In genomic region chr10:1539216-1539615, GRCh38 we compare ENCODE assay signal across 14 cellular contexts.
DNase-seq lines count a peak whose midpoint lies in the region; ATAC-seq and TF ChIP-seq lines count a peak whose summit lies in the region.
"Had no signal": no experiment of that assay in that cellular context is flagged by ENCODE, and none has a peak within 500 bp of the region (broad histone marks: within the 10 kb centered on the region; RNA-seq: fewer than 3 reads in every experiment).

No MANE protein-coding gene starts in this region.

- H3K4me2 ChIP-seq in BLaER1 (peak overlapping the region; percentile 7; the same call in 1 of the 2 replicates), OCI-LY1 (ENCODE audit: low read length) (peak overlapping the region; percentile 30; the same call in 1 of the 2 replicates)

- no peaks in the 10 kb centered on the region for H3F3A ChIP-seq in OCI-LY1 (ENCODE audit: insufficient read depth, low read length)

- H4K20me1 ChIP-seq in BLaER1, result peaks cover 15% of the 10 kb centered on the region; the same call in 1 of the 2 replicates
- H4K20me1 ChIP-seq in OCI-LY1 (ENCODE audit: insufficient read depth, low read length), result no peaks in the 10 kb centered on the region

- H3K9ac ChIP-seq in BLaER1 (no peak overlapping the region), OCI-LY1 (ENCODE audit: low read length) (peak overlapping the region; percentile 46; the same call in 1 of the 2 replicates)

- peak overlapping the region; percentile 31; the same call in 1 of the 2 replicates for H2AFZ ChIP-seq in OCI-LY1 (ENCODE audit: low read length)

- H3K4me3 ChIP-seq in BLaER1 (no peak overlapping the region), OCI-LY1 (ENCODE audit: low read depth, low read length, poor library complexity, severe bottlenecking) (no peak overlapping the region), spleen (no peak overlapping the region)

- H3K27ac ChIP-seq in BLaER1, result no peak overlapping the region
- peak overlapping the region; percentile 86 for H3K27ac ChIP-seq in OCI-LY1 (ENCODE audit: low read depth, low read length, poor library complexity, severe bottlenecking)
- H3K27ac ChIP-seq in spleen, result no peak overlapping the region

- no peaks in the 10 kb centered on the region for H3K9me3 Mint-ChIP-seq in activated naive CD8-positive, alpha-beta T cell treated with anti-CD3 and anti-CD28 coated beads for 36 hours
- H3K9me3 Mint-ChIP-seq: CD4-positive, alpha-beta T cell had no signal

- H3K27ac Mint-ChIP-seq in activated naive CD8-positive, alpha-beta T cell treated with anti-CD3 and anti-CD28 coated beads for 36 hours, result no peak overlapping the region
- H3K27ac Mint-ChIP-seq: CD4-positive, alpha-beta T cell; HFFc6 had no signal

- no peak for TF ChIP-seq CTCF in OCI-LY1 (IDR thresholded peaks at IDR 0.05; ENCODE audit: low read length)
- TF ChIP-seq CTCF in spleen (IDR thresholded peaks at IDR 0.05 in 8 of 11, conservative IDR thresholded peaks at IDR 0.05 in 3 of 11), result no peak

- H3K4me1 ChIP-seq in BLaER1 (peaks cover 20% of the 10 kb centered on the region), OCI-LY1 (ENCODE audit: insufficient read depth, low read length, severe bottlenecking) (peaks cover 51% of the 10 kb centered on the region), spleen (no peaks in the 10 kb centered on the region)

- DNase-seq in mesenteric fat pad (ENCODE audit: low spot score) (peak; percentile 81), spleen (peak; percentile 55)
- no peak for DNase-seq in activated naive CD8-positive, alpha-beta T cell treated with anti-CD3 and anti-CD28 coated beads for 36 hours
- no peak for DNase-seq in stimulated activated CD4-positive, alpha-beta T cell treated with anti-CD3 and anti-CD28 coated beads, Interleukin-1b, Interleukin-23, amount 100 ng/mL, for 48 hours
- DNase-seq: 8988T; C1 segment of cervical spinal cord; CD4-positive, alpha-beta T cell; DMS79; GF-D8; HCEC 1CT; HFFc6 had no signal

- no peaks in the 10 kb centered on the region for H3K79me2 ChIP-seq in OCI-LY1 (ENCODE audit: insufficient read depth, low read length)

- 58 to 78% (median 75%) methylated on average over 5 of the region's 5 CpGs for WGBS in spleen, 5 donors

- H3K36me3 ChIP-seq in BLaER1, result no peaks in the 10 kb centered on the region
- H3K36me3 ChIP-seq in OCI-LY1 (ENCODE audit: insufficient read depth, low read length), result no peaks in the 10 kb centered on the region
- no peaks in the 10 kb centered on the region for H3K36me3 ChIP-seq in spleen

- peaks cover 3% of the 10 kb centered on the region for H3K27me3 Mint-ChIP-seq in activated naive CD8-positive, alpha-beta T cell treated with anti-CD3 and anti-CD28 coated beads for 36 hours

- no peak overlapping the region for H3K4me3 Mint-ChIP-seq in activated naive CD8-positive, alpha-beta T cell treated with anti-CD3 and anti-CD28 coated beads for 36 hours
- H3K4me3 Mint-ChIP-seq: CD4-positive, alpha-beta T cell; HFFc6 had no signal

- no peak for TF ChIP-seq POLR2A in spleen (IDR thresholded peaks at IDR 0.05)

- no peaks in the 10 kb centered on the region for H3K4me1 Mint-ChIP-seq in activated naive CD8-positive, alpha-beta T cell treated with anti-CD3 and anti-CD28 coated beads for 36 hours

- intact Hi-C loops in spleen (cut with DNase I; ENCODE audit: low total_unique reads), result no loop called here

- no peaks in the 10 kb centered on the region for H3K9me2 ChIP-seq in OCI-LY1 (ENCODE audit: low read depth, low read length)

- no peaks in the 10 kb centered on the region for H3K36me3 Mint-ChIP-seq in activated naive CD8-positive, alpha-beta T cell treated with anti-CD3 and anti-CD28 coated beads for 36 hours

- no peaks in the 10 kb centered on the region for H3K27me3 ChIP-seq in BLaER1
- H3K27me3 ChIP-seq in OCI-LY1 (ENCODE audit: insufficient read depth, low read length), result no peaks in the 10 kb centered on the region
- H3K27me3 ChIP-seq in spleen (replicated peaks in 1 of 7), result peaks cover 0 to 2% (median 0%) of the 10 kb centered on the region in 7 donors

- ATAC-seq in GM18498 (IDR thresholded peaks at IDR 0.05; ENCODE audit: unreplicated experiment), result no peak

- H3K9me3 ChIP-seq in BLaER1 (peaks cover 14% of the 10 kb centered on the region), OCI-LY1 (ENCODE audit: low read length) (no peaks in the 10 kb centered on the region), spleen (no peaks in the 10 kb centered on the region)

Comparison
In these comparisons a context has a peak if more than half of its experiments do, and no peak if none do; other contexts are left out.
1. DNase-seq: peak in mesenteric fat pad (single experiment) and spleen (single experiment); none in activated naive CD8-positive, alpha-beta T cell treated with anti-CD3 and anti-CD28 coated beads for 36 hours (single experiment) and stimulated activated CD4-positive, alpha-beta T cell treated with anti-CD3 and anti-CD28 coated beads, Interleukin-1b, Interleukin-23, amount 100 ng/mL, for 48 hours (single experiment).